In genomic region chr10:100501423-100501822, GRCh38 we compare ENCODE assay signal across 15 cellular contexts. TPM values are rescaled to one million over a fixed set of nuclear protein-coding genes. Genes with fewer than 3 reads are reported as not detected.
"Had no signal": no experiment of that assay in that cellular context is flagged by ENCODE, and none has a peak within 500 bp of the region (broad histone marks: within the 10 kb centered on the region; RNA-seq: fewer than 3 reads in every experiment).

No MANE protein-coding gene starts in this region.

- H3K27ac Mint-ChIP-seq: activated CD4-positive, alpha-beta T cell treated with anti-CD3 and anti-CD28 coated beads for 36 hours; activated naive CD4-positive, alpha-beta T cell treated with anti-CD3 and anti-CD28 coated beads for 36 hours had no signal

- H3K4me3 Mint-ChIP-seq: activated CD4-positive, alpha-beta T cell treated with anti-CD3 and anti-CD28 coated beads for 36 hours; activated naive CD4-positive, alpha-beta T cell treated with anti-CD3 and anti-CD28 coated beads for 36 hours; naive thymus-derived CD8-positive, alpha-beta T cell had no signal

- DNase-seq: activated CD4-positive, alpha-beta T cell treated with anti-CD3 and anti-CD28 coated beads for 36 hours; activated naive CD4-positive, alpha-beta T cell treated with anti-CD3 and anti-CD28 coated beads for 36 hours; dorsolateral prefrontal cortex; heart left ventricle; mammary epithelial cell; mucosa of descending colon; naive thymus-derived CD8-positive, alpha-beta T cell; right cardiac atrium; small intestine; stomach; WERI-Rb-1 had no signal

- H3K4me3 ChIP-seq: dorsolateral prefrontal cortex, heart left ventricle, mucosa of descending colon, stomach, thoracic aorta had no signal

- H3K27me3 Mint-ChIP-seq: activated CD4-positive, alpha-beta T cell treated with anti-CD3 and anti-CD28 coated beads for 36 hours; naive thymus-derived CD8-positive, alpha-beta T cell had no signal

- H3K9me3 Mint-ChIP-seq: activated naive CD4-positive, alpha-beta T cell treated with anti-CD3 and anti-CD28 coated beads for 36 hours; naive thymus-derived CD8-positive, alpha-beta T cell had no signal

- H3K9me3 ChIP-seq: heart left ventricle, mucosa of descending colon, stomach, thoracic aorta had no signal

- ATAC-seq: activated CD4-positive, alpha-beta T cell treated with anti-CD3 and anti-CD28 coated beads for 36 hours; heart left ventricle; mucosa of descending colon; naive thymus-derived CD8-positive, alpha-beta T cell; right cardiac atrium had no signal

RNA-seq across cellular contexts. Expression of gene WNT8B, which starts 38.6 kb away (rescaled TPM):
- total RNA-seq: chondrocyte; frontal cortex; heart left ventricle; mammary epithelial cell; mucosa of descending colon; naive thymus-derived CD8-positive, alpha-beta T cell; posterior vena cava; right cardiac atrium; stomach; thoracic aorta had no signal
